Comparison of ENCODE assay signal across 8 cellular contexts in the genomic region with DNA sequence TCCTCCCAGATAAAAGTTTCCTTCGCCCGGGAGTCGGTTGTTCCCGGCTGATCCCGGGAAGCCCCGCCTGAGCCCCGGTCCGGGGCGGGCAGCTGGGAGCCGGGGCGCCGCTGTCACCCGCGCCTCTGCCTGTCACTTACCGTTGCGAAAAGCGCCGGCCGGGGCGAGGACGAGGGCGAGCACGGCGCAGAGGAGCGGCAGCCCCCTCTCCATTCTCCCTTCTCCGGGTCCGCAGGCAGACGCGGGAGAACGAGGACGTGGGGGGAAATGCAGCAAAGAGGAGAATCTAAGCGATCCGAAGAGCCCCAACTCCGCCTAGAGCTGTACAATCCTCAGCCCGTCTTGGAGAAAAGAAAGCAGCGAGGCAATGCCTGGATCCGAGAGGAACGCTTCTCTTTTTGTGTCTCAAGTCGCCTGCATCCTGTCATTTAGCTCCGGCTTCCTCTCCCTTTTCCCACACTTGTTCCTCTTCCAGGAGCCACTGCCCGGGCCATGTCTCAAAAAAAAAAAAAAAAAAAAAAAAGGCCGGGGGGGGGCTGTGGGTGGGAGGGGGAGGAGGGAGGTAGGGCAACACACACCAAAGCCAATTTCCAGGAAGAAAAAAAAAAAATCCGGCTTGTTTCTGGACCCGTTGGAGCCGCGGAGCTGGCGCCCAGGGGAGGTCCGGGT. TPM values are rescaled to one million over a fixed set of nuclear protein-coding genes. Genes with fewer than 3 reads are reported as not detected.
DNase-seq lines count a peak whose midpoint lies in the region; ATAC-seq, FAIRE-seq and TF ChIP-seq lines count a peak whose summit lies in the region.

A gene (minus strand): TSS at position 498 of the 669 bp plus-strand sequence. CDS start 285 bp downstream, at position 213.

- H3K4me1 ChIP-seq in OCI-LY7 (ENCODE audit: insufficient read depth, low read length, poor library complexity, severe bottlenecking) (no peaks in the 10 kb centered on the region), keratinocyte (ENCODE audit: control insufficient read depth, extremely low read depth, insufficient read depth, low read length) (peaks cover 23% of the 10 kb centered on the region), small intestine (ENCODE audit: control insufficient read depth in 2 of 2, insufficient read depth in 1 of 2, low read depth in 1 of 2, low read length in 1 of 2) (no peaks in the 10 kb centered on the region)

- ATAC-seq in HG02571 (IDR thresholded peaks at IDR 0.05; ENCODE audit: unreplicated experiment): no peak

- WGBS in small intestine, 3 donors: 0 to 1% (median 1%) methylated on average over 45 to 47 of the region's 48 CpGs

- CTCF ChIA-PET in OCI-LY7 (lab: Charles Lee; ENCODE audit: unreplicated experiment): no interaction called here

- H3K9ac ChIP-seq in keratinocyte (ENCODE audit: control insufficient read depth, extremely low read depth, insufficient read depth, low read length): peak within 1 kb of the TSS; percentile 96

- H4K20me1 ChIP-seq in OCI-LY7 (ENCODE audit: insufficient read depth, low read length): no peaks in the 10 kb centered on the region
- no peaks in the 10 kb centered on the region for H4K20me1 ChIP-seq in keratinocyte (ENCODE audit: control insufficient read depth, extremely low read depth, insufficient read depth, low read length)

- DNase-seq in OCI-LY7 (ENCODE audit: low spot score) (no peak), bronchial epithelial cell (ENCODE audit: low read depth) (no peak), keratinocyte (ENCODE audit: low read depth, low spot score) (no peak), small intestine (peak; percentile 40), T-helper 9 cell (no peak)

- H3K9me2 ChIP-seq in OCI-LY7 (ENCODE audit: insufficient read depth, low read length): no peaks in the 10 kb centered on the region

- intact Hi-C loops in OCI-LY7 (cut with micrococcal nuclease; ENCODE audit: unreplicated experiment): no loop called here

- H3K79me2 ChIP-seq in OCI-LY7 (ENCODE audit: insufficient read depth, low read depth, low read length): no peaks in the 10 kb centered on the region
- peaks cover 62% of the 10 kb centered on the region for H3K79me2 ChIP-seq in keratinocyte (ENCODE audit: control insufficient read depth, insufficient read depth, low read length)

- BruUV-seq in OCI-LY7 (replicated peaks; lab: Mats Ljungman, UMichigan): no TSS peak

- POLR2A ChIA-PET in OCI-LY7 (lab: Charles Lee): no interaction called here

- no peak within 1 kb of the TSS for H3K4me2 ChIP-seq in OCI-LY7 (ENCODE audit: low read length)
- H3K4me2 ChIP-seq in keratinocyte (ENCODE audit: control insufficient read depth, extremely low read depth, insufficient read depth, low read depth, low read length): peak within 1 kb of the TSS; percentile 100

- H3K36me3 ChIP-seq in OCI-LY7 (ENCODE audit: insufficient read depth, low read length) (no peaks in the 10 kb centered on the region), bronchial epithelial cell (ENCODE audit: control insufficient read depth, insufficient read depth, low read length) (no peaks in the 10 kb centered on the region), keratinocyte (ENCODE audit: control insufficient read depth in 2 of 2, extremely low read depth in 1 of 2, insufficient read depth in 2 of 2, low read length in 2 of 2) (peaks cover 0 to 17% of the 10 kb centered on the region in 2 experiments), small intestine (ENCODE audit: control insufficient read depth in 2 of 2, insufficient read depth in 2 of 2, low read length in 2 of 2) (no peaks in the 10 kb centered on the region)

- dilution Hi-C loops in keratinocyte (cut with MboI; ENCODE audit: extremely low pct_ligation_motif_present, low sequenced_read_pairs): no loop called here

- peak within 1 kb of the TSS; percentile 68 for H3K4me3 ChIP-seq in GM08714 (ENCODE audit: low read length)
- no peak within 1 kb of the TSS for H3K4me3 ChIP-seq in OCI-LY7 (ENCODE audit: low read depth, low read length, poor library complexity, severe bottlenecking)
- H3K4me3 ChIP-seq in bronchial epithelial cell (ENCODE audit: low read depth, low read length): peak within 1 kb of the TSS; percentile 80
- peak within 1 kb of the TSS; percentile 63 to 97 (median 89) for H3K4me3 ChIP-seq in keratinocyte (ENCODE audit: control insufficient read depth in 2 of 3, extremely low read depth in 1 of 3, insufficient read depth in 2 of 3, low read depth in 1 of 3, low read length in 3 of 3)
- peak within 1 kb of the TSS; percentile 64 for H3K4me3 ChIP-seq in small intestine (ENCODE audit: low read depth in 1 of 2, low read length in 2 of 2)

- H3K9me1 ChIP-seq in keratinocyte (ENCODE audit: control insufficient read depth, extremely low read depth, insufficient read depth, low read length): no peaks in the 10 kb centered on the region

- H3K27ac ChIP-seq in 22Rv1 (peak within 1 kb of the TSS; percentile 83), OCI-LY7 (ENCODE audit: low read depth, low read length, poor library complexity, severe bottlenecking) (no peak within 1 kb of the TSS), keratinocyte (ENCODE audit: control insufficient read depth, insufficient read depth, low read length) (peak within 1 kb of the TSS; percentile 94), small intestine (ENCODE audit: low read depth in 1 of 2, low read length in 1 of 2) (peak within 1 kb of the TSS; percentile 72 to 90)

- H2AFZ ChIP-seq in OCI-LY7 (ENCODE audit: low read length): peak within 1 kb of the TSS; percentile 0; the same call in 1 of the 2 replicates
- peak within 1 kb of the TSS; percentile 82 for H2AFZ ChIP-seq in keratinocyte (ENCODE audit: control insufficient read depth, low read length)

- H3K27me3 ChIP-seq in bronchial epithelial cell (ENCODE audit: control insufficient read depth, insufficient read depth, low read length): no peaks in the 10 kb centered on the region
- no peaks in the 10 kb centered on the region for H3K27me3 ChIP-seq in keratinocyte (ENCODE audit: control insufficient read depth, extremely low read depth, insufficient read depth, low read length)
- H3K27me3 ChIP-seq in small intestine (ENCODE audit: control insufficient read depth in 2 of 2, insufficient read depth in 2 of 2, low read length in 2 of 2): no peaks in the 10 kb centered on the region

- no peaks in the 10 kb centered on the region for H3K9me3 ChIP-seq in OCI-LY7 (ENCODE audit: low read length)
- H3K9me3 ChIP-seq in keratinocyte (ENCODE audit: control insufficient read depth, low read depth, low read length): no peaks in the 10 kb centered on the region
- H3K9me3 ChIP-seq in small intestine (ENCODE audit: control insufficient read depth, low read depth): no peaks in the 10 kb centered on the region

- no peak for TF ChIP-seq CTCF in 22Rv1 (IDR thresholded peaks at IDR 0.05)
- TF ChIP-seq CTCF in OCI-LY7 (conservative IDR thresholded peaks at IDR 0.05; ENCODE audit: low read length): no peak
- TF ChIP-seq CTCF in bronchial epithelial cell (IDR thresholded peaks at IDR 0.05; ENCODE audit: insufficient read depth, low read length, severe bottlenecking): no peak
- no peak for TF ChIP-seq CTCF in keratinocyte (optimal IDR thresholded peaks at IDR 0.05 in 1 of 3, IDR thresholded peaks at IDR 0.05 in 1 of 3, conservative IDR thresholded peaks at IDR 0.05 in 1 of 3; ENCODE audit: extremely low read depth in 1 of 3, insufficient read depth in 2 of 3, low read length in 3 of 3)

- FAIRE-seq in bronchial epithelial cell (lab: Jason Lieb, UNC): no peak
- FAIRE-seq in keratinocyte (lab: Jason Lieb, UNC): no peak
- no peak for FAIRE-seq in small intestine (lab: Jason Lieb, UNC)

RNA-seq across cellular contexts. Expression of the gene that starts here (rescaled TPM):
- not detected in 2 replicates for total RNA-seq in OCI-LY7 (2014; rRNA removed; shearing (Covaris generic))
- not detected in 2 replicates for total RNA-seq in OCI-LY7 (2022)
- 16.1 and 21.6 TPM in 2 replicates for total RNA-seq in bronchial epithelial cell
- polyA plus RNA-seq in keratinocyte: 15.1 to 55.4 TPM (median 36.2 TPM) in 3 replicates
- polyA plus RNA-seq in keratinocyte (2011; ENCODE audit: low read depth): 7.3 TPM
- 9.6 and 12.2 TPM in 2 replicates for polyA plus RNA-seq in keratinocyte (2011; cell fraction: cytosol; rRNA removed)
- 61.3 and 83.6 TPM in 2 replicates for polyA plus RNA-seq in keratinocyte (2011; cell fraction: nucleus; rRNA removed)
- 5.2 and 59.6 TPM in 2 replicates for polyA plus RNA-seq in keratinocyte (2012; ENCODE audit: low replicate concordance)
- 35.5 to 105 TPM (median 80.8 TPM) in 3 replicates for polyA minus RNA-seq in keratinocyte
- polyA minus RNA-seq in keratinocyte (2011; cell fraction: cytosol; rRNA and poly(A)+ RNA removed): 38.2 TPM
- polyA minus RNA-seq in keratinocyte (2011; cell fraction: nucleus; rRNA and poly(A)+ RNA removed): 74.6 and 127 TPM in 2 replicates
- 10 to 100 TPM in 1 of 3 donors, 1 to 10 TPM in 2; 2.5 to 22.0 (median 3.0) TPM for polyA plus RNA-seq in small intestine

Comparison
In these comparisons a context has a peak if more than half of its experiments do, and no peak if none do; other contexts are left out.
1. RNA of the gene that starts here (total RNA-seq): 16.1 to 21.6 TPM in bronchial epithelial cell; not detected in OCI-LY7; every median in the first group is over 10 times any median in the second.